In the genomic region with DNA sequence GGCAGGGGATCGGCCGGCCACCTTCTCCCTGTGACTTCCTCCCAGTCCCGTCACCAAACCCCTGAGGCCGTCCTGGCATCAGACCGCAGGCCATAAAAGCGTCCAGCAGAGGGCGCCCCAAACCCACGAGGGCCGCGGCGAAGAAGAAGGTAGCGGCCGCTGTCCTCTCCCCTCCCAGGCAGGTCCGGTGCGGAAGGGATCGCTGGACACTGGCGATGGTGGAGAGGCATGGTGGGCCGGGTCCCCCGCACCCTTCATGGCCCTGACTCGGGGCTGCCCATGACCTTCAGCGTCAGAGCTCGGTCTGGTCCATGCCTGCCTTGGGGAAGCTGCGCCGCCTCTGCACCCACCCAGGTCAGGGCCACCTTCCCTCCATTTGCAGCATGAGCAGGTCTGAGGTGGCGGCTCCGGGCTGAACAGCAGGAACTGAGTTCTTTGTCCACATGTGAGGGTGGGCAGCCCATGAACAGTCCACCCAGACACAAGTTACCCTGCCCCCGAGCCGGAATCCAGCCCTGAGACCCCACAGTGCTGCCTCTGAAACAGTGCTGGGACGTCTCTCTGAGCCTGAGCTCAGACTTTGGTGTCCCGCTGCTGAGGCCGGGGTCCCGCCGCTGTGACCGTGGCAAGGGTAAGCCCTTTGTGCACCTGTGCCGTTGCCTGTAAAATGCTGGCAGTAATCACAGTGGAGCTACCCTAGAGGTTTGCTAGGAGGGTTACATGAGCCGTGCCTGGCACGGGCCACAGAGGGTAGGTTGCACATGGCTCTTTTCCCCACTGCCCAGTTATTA, we compare ENCODE assay signal across 8 cellular contexts. TPM values are rescaled to one million over a fixed set of nuclear protein-coding genes. Genes with fewer than 3 reads are reported as not detected.
A peak's percentile ranks its signal among the peaks of the same experiment; 100 is the strongest.
DNase-seq lines count a peak whose midpoint lies in the region; ATAC-seq, FAIRE-seq and TF ChIP-seq lines count a peak whose summit lies in the region.

No MANE protein-coding gene starts in this region.

- peak in 1 of 2 experiments; percentile 28; a peak in 1 of 4 replicates for TF ChIP-seq POLR2A in HepG2 (IDR thresholded peaks at IDR 0.05; ENCODE audit: insufficient read depth in 1 of 2, low read depth in 2 of 2, low read length in 2 of 2)

- peaks cover 6% of the 10 kb centered on the region; the same call in 1 of the 2 replicates for H3K9me3 ChIP-seq in HepG2 (ENCODE audit: low read length)

- peaks cover 33% of the 10 kb centered on the region for H3K4me1 ChIP-seq in HepG2 (ENCODE audit: insufficient read depth, low read length)

- H3K27ac ChIP-seq in coronary artery (no peak overlapping the region), HepG2 (ENCODE audit: extremely low read length, insufficient read depth, low read length) (no peak overlapping the region)

- POLR2A ChIA-PET in HepG2 (lab: Yijun Ruan, JAX) = interaction anchor here (0.6 to 0.9 kb wide), 3 partner anchors 42 to 219 kb away, joined by 3 read pairs; no protein-coding TSS in a partner anchor

- intact Hi-C loops in HepG2 (cut with micrococcal nuclease; ENCODE audit: unreplicated experiment) = loop anchor here (1.0 to 5.0 kb wide), 7 partner anchors 27 to 335 kb away; no protein-coding TSS in a partner anchor

- WGBS in HepG2 (ENCODE audit: low lambda C conversion rate) = 1% methylated on average over 13 of the region's 37 CpGs

- H3K27me3 ChIP-seq in HepG2 (ENCODE audit: control insufficient read depth in 1 of 2, insufficient read depth in 2 of 2, low read length in 2 of 2) = peaks cover 2% of the 10 kb centered on the region in 2 experiments; a peak in 1 of 5 replicates

- in situ Hi-C loops in HepG2 (cut with HindIII; ENCODE audit: extremely low pct_ligation_motif_present, low pct_unique_long_range_greater_than_20kb) = loop anchor here (5.0 kb wide), 1 partner anchor 319 kb away; no protein-coding TSS in a partner anchor

- DNase-seq in SIG-M5 treated with dmso at 0.1 percent for 504 hours (lab: John Stamatoyannopoulos, UW; ENCODE audit: unreplicated experiment) (peak; percentile 80), SIG-M5 (lab: John Stamatoyannopoulos, UW) (no peak), NCI-H524 (lab: John Stamatoyannopoulos, UW) (peak; percentile 52 to 77), coronary artery (ENCODE audit: low spot score) (peak; percentile 80), HepG2 (ENCODE audit: low spot score) (peak; percentile 79)
- DNase-seq in activated CD4-positive, alpha-beta T cell treated with anti-CD3 and anti-CD28 coated beads for 48 hours = peak; percentile 89
- peak; percentile 86 to 91 for DNase-seq in stimulated activated CD4-positive, alpha-beta T cell treated with anti-CD3 and anti-CD28 coated beads, Interleukin-2, amount 100 ng/mL, for 48 hours

- CTCF ChIA-PET in HepG2 (lab: Yijun Ruan, JAX; ENCODE audit: low intra/inter-chr PET ratio, low total read pairs) = interaction anchor here (0.8 to 4.0 kb wide), 5 partner anchors 178 to 334 kb away, joined by 3 to 25 read pairs (median 5); no protein-coding TSS in a partner anchor

- H4K20me1 ChIP-seq in HepG2 (ENCODE audit: insufficient read depth, low read length) = no peaks in the 10 kb centered on the region

- FAIRE-seq in HepG2 (lab: Jason Lieb, UNC) = peak; percentile 47

- H3K9ac ChIP-seq in HepG2 (ENCODE audit: insufficient read depth, low read depth, low read length) = peak overlapping the region; percentile 57

- BruUV-seq in HepG2 (replicated peaks; lab: Mats Ljungman, UMichigan) = no TSS peak

- TF ChIP-seq RAD21 in HepG2 (CRISPR knock-in tag; IDR thresholded peaks at IDR 0.05) = peak; percentile 99

- no peak overlapping the region for H2AFZ ChIP-seq in HepG2 (ENCODE audit: low read length)

- peak overlapping the region; percentile 60 for H3K4me3 ChIP-seq in coronary artery
- H3K4me3 ChIP-seq in HepG2 (replicated peaks in 1 of 3; ENCODE audit: insufficient read depth in 1 of 3, low read depth in 2 of 3, low read length in 3 of 3) = peak overlapping the region; percentile 57 to 82 (median 71); a peak in 5 of 6 replicates

- peak; percentile 76 for ATAC-seq in HG03159 (IDR thresholded peaks at IDR 0.05; ENCODE audit: unreplicated experiment)
- peak; percentile 90 for ATAC-seq in HepG2

- H3K79me2 ChIP-seq in HepG2 (ENCODE audit: insufficient read depth, low read length) = no peaks in the 10 kb centered on the region

- no peaks in the 10 kb centered on the region for H3K36me3 ChIP-seq in HepG2 (replicated peaks in 1 of 2; ENCODE audit: control insufficient read depth in 1 of 2, insufficient read depth in 2 of 2, low read length in 2 of 2)

- H3K4me2 ChIP-seq in HepG2 (ENCODE audit: low read depth, low read length) = peak overlapping the region; percentile 95

- TF ChIP-seq EP300 in HepG2 (IDR thresholded peaks at IDR 0.05; ENCODE audit: low read depth in 2 of 2, low read length in 2 of 2) (no peak), HepG2 (CRISPR knock-in tag; IDR thresholded peaks at IDR 0.05; ENCODE audit: borderline replicate concordance) (no peak)

- peak; percentile 91 for TF ChIP-seq CTCF in coronary artery (IDR thresholded peaks at IDR 0.05)
- TF ChIP-seq CTCF in HepG2 (CRISPR knock-in tag; IDR thresholded peaks at IDR 0.05) = peak; percentile 100

TF ChIP-seq in HepG2, 621 proteins besides CTCF, POLR2A, EP300 and RAD21 (continues in another document):
- TF ChIP-seq KLF13 (CRISPR knock-in tag; IDR thresholded peaks at IDR 0.05) = no peak
- TF ChIP-seq, protein P1, sequence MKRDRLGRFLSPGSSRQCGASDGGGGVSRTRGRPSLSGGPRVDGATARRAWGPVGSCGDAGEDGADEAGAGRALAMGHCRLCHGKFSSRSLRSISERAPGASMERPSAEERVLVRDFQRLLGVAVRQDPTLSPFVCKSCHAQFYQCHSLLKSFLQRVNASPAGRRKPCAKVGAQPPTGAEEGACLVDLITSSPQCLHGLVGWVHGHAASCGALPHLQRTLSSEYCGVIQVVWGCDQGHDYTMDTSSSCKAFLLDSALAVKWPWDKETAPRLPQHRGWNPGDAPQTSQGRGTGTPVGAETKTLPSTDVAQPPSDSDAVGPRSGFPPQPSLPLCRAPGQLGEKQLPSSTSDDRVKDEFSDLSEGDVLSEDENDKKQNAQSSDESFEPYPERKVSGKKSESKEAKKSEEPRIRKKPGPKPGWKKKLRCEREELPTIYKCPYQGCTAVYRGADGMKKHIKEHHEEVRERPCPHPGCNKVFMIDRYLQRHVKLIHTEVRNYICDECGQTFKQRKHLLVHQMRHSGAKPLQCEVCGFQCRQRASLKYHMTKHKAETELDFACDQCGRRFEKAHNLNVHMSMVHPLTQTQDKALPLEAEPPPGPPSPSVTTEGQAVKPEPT (CRISPR knock-in tag; IDR thresholded peaks at IDR 0.05; ENCODE audit: low read depth) = peak; percentile 79; the same call in 1 of the 2 replicates
- peak; percentile 67; the same call in 1 of the 2 replicates for TF ChIP-seq SNAI1 (CRISPR knock-in tag; IDR thresholded peaks at IDR 0.05; ENCODE audit: borderline replicate concordance)
- TF ChIP-seq, protein P2, sequence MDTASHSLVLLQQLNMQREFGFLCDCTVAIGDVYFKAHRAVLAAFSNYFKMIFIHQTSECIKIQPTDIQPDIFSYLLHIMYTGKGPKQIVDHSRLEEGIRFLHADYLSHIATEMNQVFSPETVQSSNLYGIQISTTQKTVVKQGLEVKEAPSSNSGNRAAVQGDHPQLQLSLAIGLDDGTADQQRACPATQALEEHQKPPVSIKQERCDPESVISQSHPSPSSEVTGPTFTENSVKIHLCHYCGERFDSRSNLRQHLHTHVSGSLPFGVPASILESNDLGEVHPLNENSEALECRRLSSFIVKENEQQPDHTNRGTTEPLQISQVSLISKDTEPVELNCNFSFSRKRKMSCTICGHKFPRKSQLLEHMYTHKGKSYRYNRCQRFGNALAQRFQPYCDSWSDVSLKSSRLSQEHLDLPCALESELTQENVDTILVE (CRISPR knock-in tag; IDR thresholded peaks at IDR 0.05) = no peak; the same call in 1 of the 2 replicates
- TF ChIP-seq ZNF136 (CRISPR knock-in tag; IDR thresholded peaks at IDR 0.05; ENCODE audit: low read depth) = 0 out of 2 replicates have a peak, but pooled peaks have one; percentile 73
- TF ChIP-seq, protein P3, sequence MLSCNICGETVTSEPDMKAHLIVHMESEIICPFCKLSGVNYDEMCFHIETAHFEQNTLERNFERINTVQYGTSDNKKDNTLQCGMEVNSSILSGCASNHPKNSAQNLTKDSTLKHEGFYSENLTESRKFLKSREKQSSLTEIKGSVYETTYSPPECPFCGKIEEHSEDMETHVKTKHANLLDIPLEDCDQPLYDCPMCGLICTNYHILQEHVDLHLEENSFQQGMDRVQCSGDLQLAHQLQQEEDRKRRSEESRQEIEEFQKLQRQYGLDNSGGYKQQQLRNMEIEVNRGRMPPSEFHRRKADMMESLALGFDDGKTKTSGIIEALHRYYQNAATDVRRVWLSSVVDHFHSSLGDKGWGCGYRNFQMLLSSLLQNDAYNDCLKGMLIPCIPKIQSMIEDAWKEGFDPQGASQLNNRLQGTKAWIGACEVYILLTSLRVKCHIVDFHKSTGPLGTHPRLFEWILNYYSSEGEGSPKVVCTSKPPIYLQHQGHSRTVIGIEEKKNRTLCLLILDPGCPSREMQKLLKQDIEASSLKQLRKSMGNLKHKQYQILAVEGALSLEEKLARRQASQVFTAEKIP (CRISPR knock-in tag; IDR thresholded peaks at IDR 0.05; ENCODE audit: borderline replicate concordance) = no peak
- TF ChIP-seq CBX1 (IDR thresholded peaks at IDR 0.05; ENCODE audit: low read depth) = peak; percentile 24

RNA-seq across cellular contexts. Expression of a gene that starts 40.8 kb away (rescaled TPM):
- 10.9 and 21.7 TPM in 2 replicates for total RNA-seq in HepG2 (2016; rRNA removed; fragmentation: Illumina TruSeq; extraction: Trizol)
- total RNA-seq in HepG2 (2016; cell fraction: cytosol; rRNA removed; fragmentation: Illumina TruSeq; extraction: Trizol; ENCODE audit: low read depth) = 3.5 and 4.6 TPM in 2 replicates
- 11.5 and 15.7 TPM in 2 replicates for total RNA-seq in HepG2 (2016; cell fraction: insoluble cytoplasmic fraction; rRNA removed; fragmentation: Illumina TruSeq; extraction: Trizol)
- total RNA-seq in HepG2 (2016; cell fraction: membrane; rRNA removed; fragmentation: Illumina TruSeq; extraction: Trizol) = 13.0 and 15.9 TPM in 2 replicates
- 23.3 and 29.3 TPM in 2 replicates for total RNA-seq in HepG2 (2016; cell fraction: nucleus; rRNA removed; fragmentation: Illumina TruSeq; extraction: Trizol)
- 18.1 and 22.0 TPM in 2 replicates for polyA plus RNA-seq in HepG2 (2011; rRNA removed)
- 17.3 and 20.7 TPM in 2 replicates for polyA plus RNA-seq in HepG2 (2011; cell fraction: cytosol; rRNA removed)
- 77.4 and 83.2 TPM in 2 replicates for polyA plus RNA-seq in HepG2 (2011; cell fraction: nucleus; rRNA removed)
- polyA plus RNA-seq in HepG2 (2012) = 74.4 and 83.5 TPM in 2 replicates
- polyA plus RNA-seq in HepG2 (2016; cell fraction: cytosol; fragmentation: Illumina TruSeq; extraction: Trizol; ENCODE audit: low read depth) = 3.4 and 3.8 TPM in 2 replicates
- polyA plus RNA-seq in HepG2 (2016; cell fraction: insoluble cytoplasmic fraction; fragmentation: Illumina TruSeq; extraction: Trizol; ENCODE audit: low read depth) = 29.7 and 48.6 TPM in 2 replicates
- polyA plus RNA-seq in HepG2 (2016; cell fraction: membrane; fragmentation: Illumina TruSeq; extraction: Trizol; ENCODE audit: low read depth) = 14.8 and 16.9 TPM in 2 replicates
- 51.1 and 51.2 TPM in 2 replicates for polyA plus RNA-seq in HepG2 (2016; cell fraction: nucleus; fragmentation: Illumina TruSeq; extraction: Trizol; ENCODE audit: insufficient read depth, low read depth)
- polyA minus RNA-seq in HepG2 (2011; rRNA and poly(A)+ RNA removed; ENCODE audit: low replicate concordance) = 16.6 and 71.5 TPM in 2 replicates
- 60.8 and 68.8 TPM in 2 replicates for polyA minus RNA-seq in HepG2 (2011; cell fraction: cytosol; rRNA and poly(A)+ RNA removed)
- 61.9 and 63.1 TPM in 2 replicates for polyA minus RNA-seq in HepG2 (2011; cell fraction: nucleus; rRNA and poly(A)+ RNA removed)
